In the genomic region with DNA sequence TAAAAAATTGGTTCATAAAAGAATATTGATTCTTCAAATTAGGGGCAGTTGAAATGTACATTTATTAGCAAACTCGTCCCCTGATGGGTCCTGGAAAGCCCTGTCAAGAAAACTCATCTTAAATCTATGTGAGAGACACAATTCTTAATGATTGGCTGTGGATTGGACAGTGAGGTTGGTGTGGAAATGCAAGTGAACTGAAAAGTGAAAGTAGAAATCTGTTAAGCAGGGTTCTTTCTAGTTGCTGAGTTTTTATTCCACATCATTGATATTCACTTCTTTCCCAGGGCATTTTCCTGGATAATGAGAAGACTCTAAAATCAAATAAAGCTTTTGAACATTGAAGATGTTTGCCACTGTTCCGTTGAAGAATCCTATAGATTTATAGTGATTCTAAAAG, we compare ENCODE assay signal across 21 cellular contexts.
"Had no signal": no experiment of that assay in that cellular context is flagged by ENCODE, and none has a peak within 500 bp of the region (broad histone marks: within the 10 kb centered on the region; RNA-seq: fewer than 3 reads in every experiment).

No MANE protein-coding gene starts in this region.

- H3K27ac ChIP-seq: hepatocyte, left lung, suprapubic skin had no signal

- ATAC-seq: activated T-cell treated with anti-CD3 and anti-CD28 coated beads, Interleukin-2, amount 50 U/mL, for 4 hours; esophagus mucosa; left lung had no signal

- H3K4me2 ChIP-seq: hepatocyte had no signal

- H3K4me3 ChIP-seq: hepatocyte, left lung, skin epidermis, suprapubic skin had no signal

- H3K9me3 ChIP-seq: left lung, suprapubic skin had no signal

- DNase-seq: activated CD4-positive, alpha-beta T cell treated with anti-CD3 and anti-CD28 coated beads for 48 hours; activated CD4-positive, CD25-positive, alpha-beta regulatory T cell; activated CD8-positive, alpha-beta memory T cell treated with anti-CD3 and anti-CD28 coated beads, Interleukin-2, amount 50 U/mL, for 4 hours; activated naive CD4-positive, alpha-beta T cell treated with anti-CD3 and anti-CD28 coated beads for 36 hours; activated T-cell treated with anti-CD3 and anti-CD28 coated beads, Interleukin-2, amount 50 U/mL, for 4 hours; aorta; cortex of kidney; islet precursor cell; left lung; mammary epithelial cell; nephron progenitor cell; nucleus accumbens; posterior cingulate gyrus; retina; stimulated activated CD4-positive, alpha-beta T cell treated with anti-CD3 and anti-CD28 coated beads, Interleukin-15, amount 100 ng/mL, for 24 hours; stimulated activated CD4-positive, alpha-beta T cell treated with anti-CD3 and anti-CD28 coated beads, Interleukin-2, amount 100 ng/mL, for 48 hours; trophoblast cell had no signal

- H3K27me3 ChIP-seq: hepatocyte, left lung, suprapubic skin had no signal

- H2AFZ ChIP-seq: hepatocyte had no signal

- H3K79me2 ChIP-seq: hepatocyte had no signal

- H3K36me3 ChIP-seq: left lung, suprapubic skin had no signal
